8 cellular contexts compared by ENCODE assay signal in genomic region chr19:10551698-10552301, GRCh38. TPM values are rescaled to one million over a fixed set of nuclear protein-coding genes. Genes with fewer than 3 reads are reported as not detected.
A peak's percentile ranks its signal among the peaks of the same experiment; 100 is the strongest.
DNase-seq lines count a peak whose midpoint lies in the region; ATAC-seq and TF ChIP-seq lines count a peak whose summit lies in the region.

No MANE protein-coding gene starts in this region.

- H3K4me1 ChIP-seq in BLaER1 = peaks cover 65% of the 10 kb centered on the region
- no peaks in the 10 kb centered on the region for H3K4me1 ChIP-seq in HCT116 (ENCODE audit: control insufficient read depth in 1 of 2, insufficient read depth in 2 of 2, low read length in 2 of 2)
- no peaks in the 10 kb centered on the region for H3K4me1 ChIP-seq in upper lobe of right lung
- H3K4me1 ChIP-seq in aorta (ENCODE audit: control insufficient read depth in 1 of 2, insufficient read depth in 2 of 2, low read length in 2 of 2) = no peaks in the 10 kb centered on the region
- no peaks in the 10 kb centered on the region for H3K4me1 ChIP-seq in smooth muscle cell (ENCODE audit: low read depth)

- ATAC-seq in HCT116 = peak; percentile 50
- ATAC-seq in T-cell (replicated peaks in 1 of 4) = no peak
- ATAC-seq in upper lobe of right lung = peak; percentile 29
- ATAC-seq in aorta (ENCODE audit: low FRiP score) = no peak
- ATAC-seq in HG02938 (IDR thresholded peaks at IDR 0.05; ENCODE audit: unreplicated experiment) = no peak

- H3K27ac ChIP-seq in BLaER1 (peak overlapping the region; percentile 99), HCT116 (ENCODE audit: low read depth, low read length) (no peak overlapping the region), upper lobe of right lung (no peak overlapping the region), aorta (ENCODE audit: low read depth in 1 of 2, low read length in 2 of 2) (no peak overlapping the region), smooth muscle cell (ENCODE audit: low read depth) (no peak overlapping the region)

- no peaks in the 10 kb centered on the region for H3K27me3 ChIP-seq in BLaER1
- no peaks in the 10 kb centered on the region for H3K27me3 ChIP-seq in HCT116 (ENCODE audit: insufficient read depth, low read length)
- H3K27me3 ChIP-seq in upper lobe of right lung = no peaks in the 10 kb centered on the region
- no peaks in the 10 kb centered on the region for H3K27me3 ChIP-seq in aorta (ENCODE audit: control insufficient read depth in 1 of 2, insufficient read depth in 2 of 2, low read length in 1 of 2)
- H3K27me3 ChIP-seq in smooth muscle cell (ENCODE audit: low read depth) = no peaks in the 10 kb centered on the region

- H3F3A ChIP-seq in smooth muscle cell (ENCODE audit: low read depth) = peaks cover 12% of the 10 kb centered on the region

- peak overlapping the region; percentile 85; the same call in 1 of the 2 replicates for H3K9ac ChIP-seq in BLaER1
- H3K9ac ChIP-seq in HCT116 (ENCODE audit: low read length) = no peak overlapping the region
- no peak overlapping the region for H3K9ac ChIP-seq in smooth muscle cell (ENCODE audit: low read depth)

- WGBS in aorta, 2 donors = 94% methylated on average over 12 of the region's 12 CpGs
- WGBS in smooth muscle cell (ENCODE audit: low lambda C conversion rate) = 98% methylated on average over 12 of the region's 12 CpGs

- POLR2A ChIA-PET in HCT116 (lab: Charles Lee) (interaction anchor here (0.9 to 1.7 kb wide), 2 partner anchors 9 to 14 kb away, joined by 4 to 5 read pairs; partner anchors contain the start of genes ATG4D and KRI1), T-cell (lab: Charles Lee) (no interaction called here)

- peaks cover 19% of the 10 kb centered on the region for H3K36me3 Mint-ChIP-seq in T-cell

- DNase-seq in HCT116 (ENCODE audit: low read depth, low spot score) (peak; percentile 33), T-cell (peak in 12 of 34 experiments; percentile 21 to 47 (median 42)), fibroblast of mammary gland (ENCODE audit: low read depth) (peak; percentile 53), upper lobe of right lung (no peak), aorta (no peak), smooth muscle cell (lab: John Stamatoyannopoulos, UW; ENCODE audit: unreplicated experiment) (no peak)

- H4K20me1 ChIP-seq in BLaER1 = peaks cover 14% of the 10 kb centered on the region; the same call in 1 of the 2 replicates
- H4K20me1 ChIP-seq in HCT116 (ENCODE audit: insufficient read depth) = no peaks in the 10 kb centered on the region
- H4K20me1 ChIP-seq in smooth muscle cell (ENCODE audit: low read depth) = peaks cover 17% of the 10 kb centered on the region

- H3K4me3 ChIP-seq in BLaER1 = peak overlapping the region; percentile 16; the same call in 1 of the 2 replicates
- no peak overlapping the region for H3K4me3 ChIP-seq in HCT116 (replicated peaks in 1 of 2; ENCODE audit: low read depth in 1 of 2, low read length in 2 of 2)
- no peak overlapping the region for H3K4me3 ChIP-seq in fibroblast of mammary gland (ENCODE audit: control insufficient read depth, low read depth, low read length)
- no peak overlapping the region for H3K4me3 ChIP-seq in upper lobe of right lung
- H3K4me3 ChIP-seq in aorta (ENCODE audit: low read length in 2 of 2) = no peak overlapping the region
- no peak overlapping the region for H3K4me3 ChIP-seq in smooth muscle cell

- H3K4me2 ChIP-seq in BLaER1 (peak overlapping the region; percentile 86), HCT116 (ENCODE audit: low read length) (no peak overlapping the region), smooth muscle cell (no peak overlapping the region)

- H3K36me3 ChIP-seq in BLaER1 (peaks cover 92% of the 10 kb centered on the region), HCT116 (ENCODE audit: control insufficient read depth in 1 of 2, insufficient read depth in 2 of 2, low read length in 2 of 2) (peaks cover 15 to 50% of the 10 kb centered on the region in 2 experiments; a peak in 3 of 4 replicates), upper lobe of right lung (peaks cover 98% of the 10 kb centered on the region), aorta (ENCODE audit: control insufficient read depth in 1 of 2, insufficient read depth in 2 of 2, low read length in 1 of 2) (no peaks in the 10 kb centered on the region), smooth muscle cell (ENCODE audit: low read depth) (no peaks in the 10 kb centered on the region)

- TF ChIP-seq RAD21 in HCT116 (IDR thresholded peaks at IDR 0.05; ENCODE audit: low read depth) = no peak; the same call in 1 of the 2 replicates

- intact Hi-C loops in HCT116 (cut with micrococcal nuclease) = no loop called here
- intact Hi-C loops in upper lobe of right lung (cut with DNase I) = no loop called here
- intact Hi-C loops in aorta (cut with DNase I) = no loop called here

- H3K9me2 ChIP-seq in HCT116 (ENCODE audit: insufficient read depth) = no peaks in the 10 kb centered on the region

- no TSS peak for BruUV-seq in HCT116 (replicated peaks; lab: Mats Ljungman, UMichigan)

- RAD21 ChIA-PET in HCT116 (lab: Charles Lee; ENCODE audit: low non-redundant PET in 1 of 2, low total read pairs in 2 of 2, uncharacterized antibody in 2 of 2, unreplicated experiment in 2 of 2) = no interaction called here

- TF ChIP-seq CTCF in HCT116 (IDR thresholded peaks at IDR 0.05 in 2 of 3, conservative IDR thresholded peaks at IDR 0.05 in 1 of 3; ENCODE audit: borderline replicate concordance in 1 of 3, insufficient read depth in 1 of 3, low read depth in 2 of 3, low read length in 2 of 3) = peak in 2 of 3 experiments; percentile 22 to 38; a peak in 4 of 6 replicates
- TF ChIP-seq CTCF in fibroblast of mammary gland (conservative IDR thresholded peaks at IDR 0.05; ENCODE audit: control insufficient read depth, insufficient read depth, low read depth, low read length) = peak; percentile 37
- TF ChIP-seq CTCF in upper lobe of right lung (IDR thresholded peaks at IDR 0.05) = no peak
- no peak for TF ChIP-seq CTCF in smooth muscle cell (IDR thresholded peaks at IDR 0.05; ENCODE audit: borderline replicate concordance, insufficient read depth, poor library complexity, severe bottlenecking)

- H3K27ac Mint-ChIP-seq in T-cell = peak overlapping the region; percentile 87 to 94

- H2AFZ ChIP-seq in HCT116 (ENCODE audit: low read depth, low read length, poor library complexity, severe bottlenecking) = no peak overlapping the region
- no peak overlapping the region for H2AFZ ChIP-seq in smooth muscle cell (ENCODE audit: low read depth)

- CTCF ChIA-PET in HCT116 (lab: Charles Lee) (interaction anchor here (1.0 to 2.6 kb wide), 4 partner anchors 9 to 68 kb away, joined by 4 to 15 read pairs (median 7); partner anchors contain the start of gene ATG4D), T-cell (lab: Charles Lee) (interaction anchor here (1.0 to 1.1 kb wide), 2 partner anchors 9 to 29 kb away, joined by 3 to 5 read pairs; partner anchors contain the start of gene ATG4D (in 1 of the 2))

- H3K27me3 Mint-ChIP-seq in T-cell = no peaks in the 10 kb centered on the region

- no peaks in the 10 kb centered on the region for H3K9me3 Mint-ChIP-seq in T-cell

- no peaks in the 10 kb centered on the region for H3K9me3 ChIP-seq in BLaER1
- no peaks in the 10 kb centered on the region for H3K9me3 ChIP-seq in HCT116 (ENCODE audit: control insufficient read depth in 1 of 2, insufficient read depth in 1 of 2, low read depth in 1 of 2, low read length in 2 of 2)
- H3K9me3 ChIP-seq in upper lobe of right lung = no peaks in the 10 kb centered on the region
- no peaks in the 10 kb centered on the region for H3K9me3 ChIP-seq in aorta (ENCODE audit: control insufficient read depth, low read length)
- no peaks in the 10 kb centered on the region for H3K9me3 ChIP-seq in smooth muscle cell (replicated peaks; ENCODE audit: low read depth)

- no peak for TF ChIP-seq POLR2A in HCT116 (IDR thresholded peaks at IDR 0.05; ENCODE audit: borderline replicate concordance, extremely low read depth, insufficient read depth, insufficient read length)

- peaks cover under 1% of the 10 kb centered on the region; the same call in 1 of the 2 replicates for H3K79me2 ChIP-seq in HCT116 (ENCODE audit: insufficient read depth, low read length)
- H3K79me2 ChIP-seq in smooth muscle cell (ENCODE audit: low read depth) = peaks cover 4% of the 10 kb centered on the region

- H3K4me3 Mint-ChIP-seq in T-cell = no peak overlapping the region

- H3K4me1 Mint-ChIP-seq in T-cell = peaks cover 44 to 55% (median 47%) of the 10 kb centered on the region in 3 donors

TF ChIP-seq in HCT116, 20 proteins besides CTCF, POLR2A, EP300 and RAD21:
- TF ChIP-seq YY1 (IDR thresholded peaks at IDR 0.05; ENCODE audit: extremely low read depth, insufficient replicate concordance, low read depth, low read length) (no peak), SRF (IDR thresholded peaks at IDR 0.05; ENCODE audit: low read depth) (no peak)

RNA-seq across cellular contexts. Expression of gene ATG4D, which starts 8.1 kb away (rescaled TPM):
- total RNA-seq in HCT116 (2021; ENCODE audit: unreplicated experiment) = 45.4 TPM
- 48.3 and 56.9 TPM in 2 replicates for polyA plus RNA-seq in HCT116 (2012)
- 10 to 100 TPM; 55.7 to 63.0 (median 60.9) TPM for total RNA-seq in T-cell
- 21.0 TPM for total RNA-seq in upper lobe of right lung
- total RNA-seq in aorta = 10 to 100 TPM; 14.0 to 17.2 TPM
- polyA plus RNA-seq in aorta = 10 to 100 TPM; 17.7 to 42.6 TPM
- 12.9 and 13.8 TPM in 2 replicates for total RNA-seq in smooth muscle cell
- 19.0 and 29.7 TPM in 2 replicates for polyA plus RNA-seq in smooth muscle cell

RNA-seq across cellular contexts. Expression of gene KRI1, which starts 14.0 kb away (rescaled TPM):
- total RNA-seq in HCT116 (2021; ENCODE audit: unreplicated experiment) (44.0 TPM), T-cell (10 to 100 TPM; 50.9 to 94.8 (median 79.1) TPM), upper lobe of right lung (19.6 TPM), aorta (10 to 100 TPM; 15.8 to 18.9 TPM), smooth muscle cell (4.9 and 7.1 TPM in 2 replicates)
- polyA plus RNA-seq in HCT116 (2012) = 27.5 and 32.5 TPM in 2 replicates
- polyA plus RNA-seq in aorta (10 to 100 TPM in 1 of 2 donors, 1 to 10 TPM in 1; 6.4 to 41.0 TPM), smooth muscle cell (10.1 and 18.0 TPM in 2 replicates)

RNA-seq across cellular contexts. Expression of gene CDKN2D, which starts 17.0 kb away (rescaled TPM):
- total RNA-seq in HCT116 (2021; ENCODE audit: unreplicated experiment) = 13.8 TPM
- polyA plus RNA-seq in HCT116 (2012) = 33.3 and 33.5 TPM in 2 replicates
- 10 to 100 TPM; 24.0 to 51.5 (median 32.5) TPM for total RNA-seq in T-cell
- total RNA-seq in upper lobe of right lung = 10.5 TPM
- total RNA-seq in aorta = 10 to 100 TPM; 11.8 to 19.2 TPM
- polyA plus RNA-seq in aorta = 10 to 100 TPM; 17.9 to 23.0 TPM
- 5.4 and 10.1 TPM in 2 replicates for total RNA-seq in smooth muscle cell
- 22.2 and 25.3 TPM in 2 replicates for polyA plus RNA-seq in smooth muscle cell

RNA-seq across cellular contexts. Expression of gene S1PR5, which starts 34.6 kb away (rescaled TPM):
- total RNA-seq in HCT116 (2021; ENCODE audit: unreplicated experiment) (4.4 TPM), T-cell (10 to 100 TPM in 1 of 5 donors, 1 to 10 TPM in 4; 1.9 to 25.0 (median 6.5) TPM), upper lobe of right lung (2.1 TPM), aorta (under 1 TPM; 0.39 to 0.99 TPM), smooth muscle cell (5.3 and 6.3 TPM in 2 replicates)
- 2.4 and 2.7 TPM in 2 replicates for polyA plus RNA-seq in HCT116 (2012)
- polyA plus RNA-seq in aorta (1 to 10 TPM; 1.3 to 1.6 TPM), smooth muscle cell (6.8 and 9.0 TPM in 2 replicates)

RNA-seq across cellular contexts. Expression of gene AP1M2, which starts 35.3 kb away (rescaled TPM):
- total RNA-seq in HCT116 (2021; ENCODE audit: unreplicated experiment) (111 TPM), T-cell (1 to 10 TPM in 2 of 5 donors, under 1 TPM in 1, not detected in 2; 0.30 to 1.6 (median 1.1) TPM), upper lobe of right lung (37.8 TPM), aorta (not detected), smooth muscle cell (19.8 and 37.1 TPM in 2 replicates)
- 145 and 167 TPM in 2 replicates for polyA plus RNA-seq in HCT116 (2012)
- polyA plus RNA-seq in aorta (10 to 100 TPM in 1 of 2 donors, under 1 TPM in 1; 0.05 to 15.0 TPM), smooth muscle cell (8.8 and 30.2 TPM in 2 replicates)

Comparison
In these comparisons a context has a peak if more than half of its experiments do, and no peak if none do; other contexts are left out.
1. ATAC-seq: peak in HCT116 (single experiment) and upper lobe of right lung (single experiment); none in T-cell (0 of 4), aorta (single experiment) and HG02938 (single experiment).
2. DNase-seq: peak in HCT116 (single experiment) and fibroblast of mammary gland (single experiment); none in upper lobe of right lung (single experiment), aorta (0 of 2) and smooth muscle cell (single experiment).
3. CTCF ChIP-seq: peak in HCT116 (2 of 3) and fibroblast of mammary gland (single experiment); none in upper lobe of right lung (single experiment) and smooth muscle cell (single experiment).